Comparison of ENCODE assay signal across 4 cellular contexts in the genomic region with DNA sequence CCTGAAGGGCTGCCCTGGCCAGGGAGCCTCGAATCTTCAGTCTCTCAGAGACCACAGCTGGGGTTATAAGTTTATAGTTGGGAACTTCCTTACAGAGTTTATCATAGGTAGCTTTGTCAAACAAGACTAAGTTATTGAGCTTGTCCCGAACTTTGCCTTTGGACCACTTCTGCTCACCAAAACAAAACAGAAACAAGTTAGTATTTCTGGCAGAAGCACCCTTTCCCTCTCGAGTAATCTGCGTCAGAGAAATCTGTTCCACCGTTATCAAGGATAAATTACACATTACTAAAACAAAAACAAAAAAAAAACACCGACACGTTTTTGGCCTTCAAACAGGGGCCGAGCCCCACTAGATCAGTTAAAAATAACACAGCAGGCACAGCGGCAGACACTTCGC. TPM values are rescaled to one million over a fixed set of nuclear protein-coding genes. Genes with fewer than 3 reads are reported as not detected.
DNase-seq lines count a peak whose midpoint lies in the region; ATAC-seq and TF ChIP-seq lines count a peak whose summit lies in the region.
"Not testable (repeated sequence)": the region's sequence is repeated elsewhere in the genome, so short reads cannot be mapped to it uniquely, and the experiment has no call there.

No MANE protein-coding gene starts in this region.

- POLR2A ChIA-PET in CD4-positive, alpha-beta T cell (lab: Charles Lee) = interaction anchor here (0.6 to 4.9 kb wide), 9 partner anchors 10 to 445 kb away, joined by 3 to 74 read pairs (median 4); partner anchors contain the start of genes ARCN1 and CENATAC

- H3K79me2 ChIP-seq in fibroblast of lung (ENCODE audit: control insufficient read depth, insufficient read depth, low read length) (peaks cover 63% of the 10 kb centered on the region), osteoblast (ENCODE audit: insufficient read depth, low read length) (peaks cover 64% of the 10 kb centered on the region)

- not testable (repeated sequence) for H4K20me1 ChIP-seq in fibroblast of lung (ENCODE audit: control insufficient read depth, extremely low read depth, insufficient read depth, low read length)
- peaks cover 13% of the 10 kb centered on the region for H4K20me1 ChIP-seq in osteoblast (ENCODE audit: insufficient read depth, low read length)

- not testable (repeated sequence) for H2AFZ ChIP-seq in fibroblast of lung (ENCODE audit: low read length)
- peak overlapping the region; percentile 99 for H2AFZ ChIP-seq in osteoblast (ENCODE audit: low read length)

- H3K9me3 Mint-ChIP-seq in CD4-positive, alpha-beta T cell; activated CD4-positive, alpha-beta T cell treated with anti-CD3 and anti-CD28 coated beads, Interleukin-2, amount 10 ng/mL, durations not matched to agents 24 days and 14 days: not testable (repeated sequence)

- peak overlapping the region; percentile 93 for H3K27ac ChIP-seq in CD4-positive, alpha-beta T cell (ENCODE audit: low read depth, low read length)
- H3K27ac ChIP-seq in fibroblast of lung (ENCODE audit: insufficient read depth, low read length) (peak overlapping the region; percentile 84), osteoblast (ENCODE audit: low read depth, low read length) (peak overlapping the region; percentile 87)

- peak overlapping the region; percentile 99 for H3K27ac Mint-ChIP-seq in CD4-positive, alpha-beta T cell
- peak overlapping the region; percentile 99 for H3K27ac Mint-ChIP-seq in activated CD4-positive, alpha-beta T cell treated with anti-CD3 and anti-CD28 coated beads, Interleukin-2, amount 10 ng/mL, durations not matched to agents 24 days and 14 days

- peaks cover 95% of the 10 kb centered on the region for H3K36me3 Mint-ChIP-seq in CD4-positive, alpha-beta T cell (ENCODE audit: low read depth)
- peaks cover 78% of the 10 kb centered on the region for H3K36me3 Mint-ChIP-seq in activated CD4-positive, alpha-beta T cell treated with anti-CD3 and anti-CD28 coated beads, Interleukin-2, amount 10 ng/mL, durations not matched to agents 24 days and 14 days (ENCODE audit: low read depth)

- peaks cover 67% of the 10 kb centered on the region for H3K4me1 Mint-ChIP-seq in CD4-positive, alpha-beta T cell (ENCODE audit: low read depth)
- peaks cover 34% of the 10 kb centered on the region for H3K4me1 Mint-ChIP-seq in activated CD4-positive, alpha-beta T cell treated with anti-CD3 and anti-CD28 coated beads, Interleukin-2, amount 10 ng/mL, durations not matched to agents 24 days and 14 days

- peak overlapping the region; percentile 100 for H3K4me3 Mint-ChIP-seq in CD4-positive, alpha-beta T cell
- peak overlapping the region; percentile 100 for H3K4me3 Mint-ChIP-seq in activated CD4-positive, alpha-beta T cell treated with anti-CD3 and anti-CD28 coated beads, Interleukin-2, amount 10 ng/mL, durations not matched to agents 24 days and 14 days

- not testable (repeated sequence) for H3K27me3 Mint-ChIP-seq in CD4-positive, alpha-beta T cell; activated CD4-positive, alpha-beta T cell treated with anti-CD3 and anti-CD28 coated beads, Interleukin-2, amount 10 ng/mL, durations not matched to agents 24 days and 14 days

- intact Hi-C loops in CD4-positive, alpha-beta T cell (cut with DNase I, micrococcal nuclease) = loop anchor here in 1 of 2 experiments (5.0 kb wide), 1 partner anchor 180 kb away; no protein-coding TSS in a partner anchor
- intact Hi-C loops in activated CD4-positive, alpha-beta T cell treated with anti-CD3 and anti-CD28 coated beads, Interleukin-2, amount 10 ng/mL, durations not matched to agents 24 days and 14 days (cut with micrococcal nuclease) = loop anchor here (5.0 kb wide), 2 partner anchors 90 to 225 kb away; partner anchors contain the start of genes BCL9L and DDX6

- H3K4me2 ChIP-seq in fibroblast of lung (ENCODE audit: extremely low read depth, insufficient read depth, low read length) (peak overlapping the region; percentile 74), osteoblast (ENCODE audit: insufficient read depth, low read length) (peak overlapping the region; percentile 89)

- DNase-seq in CD4-positive, alpha-beta T cell; activated CD4-positive, alpha-beta T cell treated with anti-CD3 and anti-CD28 coated beads, Interleukin-2, amount 10 ng/mL, durations not matched to agents 24 days and 14 days; fibroblast of lung (ENCODE audit: low read depth in 2 of 2); osteoblast (ENCODE audit: insufficient read length, low spot score, missing footprints): not testable (repeated sequence)

- not testable (repeated sequence) for TF ChIP-seq CTCF in CD4-positive, alpha-beta T cell (IDR thresholded peaks at IDR 0.05); fibroblast of lung (conservative IDR thresholded peaks at IDR 0.05 in 1 of 2, IDR thresholded peaks at IDR 0.05 in 1 of 2; ENCODE audit: low read depth in 1 of 2, low read length in 2 of 2); osteoblast (IDR thresholded peaks at IDR 0.05; ENCODE audit: extremely low read depth, low read depth, low read length)

- H3K36me3 ChIP-seq in fibroblast of lung (ENCODE audit: control insufficient read depth, insufficient read depth, low read length) = peaks cover 11% of the 10 kb centered on the region
- H3K36me3 ChIP-seq in osteoblast (ENCODE audit: insufficient read depth, low read length) = peaks cover 52% of the 10 kb centered on the region

- not testable (repeated sequence) for H3K27me3 ChIP-seq in CD4-positive, alpha-beta T cell (ENCODE audit: control insufficient read depth, insufficient read depth, low read length); fibroblast of lung (ENCODE audit: control insufficient read depth, insufficient read depth, low read length); osteoblast (ENCODE audit: insufficient read depth, low read length)

- CTCF ChIA-PET in CD4-positive, alpha-beta T cell (lab: Charles Lee) = interaction anchor here (2.3 kb wide), 1 partner anchor 21 kb away, joined by 7 read pairs; no protein-coding TSS in a partner anchor

- not testable (repeated sequence) for H3K4me1 ChIP-seq in fibroblast of lung (ENCODE audit: control insufficient read depth, extremely low read depth, insufficient read depth, low read length)
- H3K4me1 ChIP-seq in osteoblast (ENCODE audit: insufficient read depth, low read length) = peaks cover 21% of the 10 kb centered on the region

- not testable (repeated sequence) for H3K9me3 ChIP-seq in CD4-positive, alpha-beta T cell (ENCODE audit: control insufficient read depth, low read length); fibroblast of lung (ENCODE audit: control insufficient read depth, insufficient read depth, low read depth, low read length); osteoblast (ENCODE audit: low read depth, low read length)

- peak overlapping the region; percentile 51 to 98 (median 94) for H3K4me3 ChIP-seq in fibroblast of lung (replicated peaks in 1 of 4; ENCODE audit: control extremely low read depth in 1 of 4, insufficient read depth in 1 of 4, low read depth in 3 of 4, low read length in 4 of 4)
- H3K4me3 ChIP-seq in osteoblast (ENCODE audit: insufficient read depth, low read length) = peak overlapping the region; percentile 99

- peak overlapping the region; percentile 70 for H3K9ac ChIP-seq in fibroblast of lung (ENCODE audit: insufficient read depth, low read length)

- ATAC-seq in CD4-positive, alpha-beta T cell (ENCODE audit: poor library complexity) = not testable (repeated sequence)

RNA-seq across cellular contexts. Expression of gene RPS25, which starts 0.8 kb away (rescaled TPM):
- 1,000 to 10,000 TPM; 2,261 to 2,296 TPM for total RNA-seq in CD4-positive, alpha-beta T cell
- 1,641 and 1,650 TPM in 2 replicates for total RNA-seq in activated CD4-positive, alpha-beta T cell treated with anti-CD3 and anti-CD28 coated beads, Interleukin-2, amount 10 ng/mL, durations not matched to agents 24 days and 14 days
- total RNA-seq in fibroblast of lung (525 and 1,335 TPM in 2 replicates), osteoblast (1,078 and 1,259 TPM in 2 replicates)
- polyA plus RNA-seq in fibroblast of lung = 2,775 and 2,854 TPM in 2 replicates
- 894 and 1,124 TPM in 2 replicates for polyA plus RNA-seq in fibroblast of lung (2012)
- 8.4 and 18.4 TPM in 2 replicates for polyA minus RNA-seq in fibroblast of lung (ENCODE audit: low replicate concordance)

RNA-seq across cellular contexts. Expression of gene TRAPPC4, which starts 1.2 kb away (rescaled TPM):
- total RNA-seq in CD4-positive, alpha-beta T cell = 100 to 1,000 TPM; 101 to 106 TPM
- 141 and 151 TPM in 2 replicates for total RNA-seq in activated CD4-positive, alpha-beta T cell treated with anti-CD3 and anti-CD28 coated beads, Interleukin-2, amount 10 ng/mL, durations not matched to agents 24 days and 14 days
- total RNA-seq in fibroblast of lung (60.6 and 74.7 TPM in 2 replicates), osteoblast (42.3 and 48.0 TPM in 2 replicates)
- polyA plus RNA-seq in fibroblast of lung = 109 and 207 TPM in 2 replicates
- 83.0 and 142 TPM in 2 replicates for polyA plus RNA-seq in fibroblast of lung (2012)
- polyA minus RNA-seq in fibroblast of lung (ENCODE audit: low replicate concordance) = 73.0 and 116 TPM in 2 replicates

RNA-seq across cellular contexts. Expression of gene SLC37A4, which starts 13.3 kb away (rescaled TPM):
- 1 to 10 TPM; 5.2 to 6.6 TPM for total RNA-seq in CD4-positive, alpha-beta T cell
- total RNA-seq in activated CD4-positive, alpha-beta T cell treated with anti-CD3 and anti-CD28 coated beads, Interleukin-2, amount 10 ng/mL, durations not matched to agents 24 days and 14 days = 28.8 and 31.6 TPM in 2 replicates
- 10.0 and 10.1 TPM in 2 replicates for total RNA-seq in fibroblast of lung
- polyA plus RNA-seq in fibroblast of lung = 12.6 and 14.4 TPM in 2 replicates
- polyA plus RNA-seq in fibroblast of lung (2012) = 6.9 and 11.2 TPM in 2 replicates
- 16.5 and 33.4 TPM in 2 replicates for polyA minus RNA-seq in fibroblast of lung (ENCODE audit: low replicate concordance)
- 13.0 and 14.8 TPM in 2 replicates for total RNA-seq in osteoblast

RNA-seq across cellular contexts. Expression of gene CENATAC, which starts 19.4 kb away (rescaled TPM):
- 100 to 1,000 TPM; 121 to 122 TPM for total RNA-seq in CD4-positive, alpha-beta T cell
- 46.3 and 47.1 TPM in 2 replicates for total RNA-seq in activated CD4-positive, alpha-beta T cell treated with anti-CD3 and anti-CD28 coated beads, Interleukin-2, amount 10 ng/mL, durations not matched to agents 24 days and 14 days
- 15.2 and 21.5 TPM in 2 replicates for total RNA-seq in fibroblast of lung
- 10.1 and 11.0 TPM in 2 replicates for polyA plus RNA-seq in fibroblast of lung
- polyA plus RNA-seq in fibroblast of lung (2012) = 6.5 and 6.6 TPM in 2 replicates
- 0.56 and 4.7 TPM in 2 replicates for polyA minus RNA-seq in fibroblast of lung (ENCODE audit: low replicate concordance)
- total RNA-seq in osteoblast = 37.6 and 37.7 TPM in 2 replicates

RNA-seq across cellular contexts. Expression of gene HYOU1, which starts 39.6 kb away (rescaled TPM):
- 10 to 100 TPM; 76.5 to 81.4 TPM for total RNA-seq in CD4-positive, alpha-beta T cell
- 193 and 203 TPM in 2 replicates for total RNA-seq in activated CD4-positive, alpha-beta T cell treated with anti-CD3 and anti-CD28 coated beads, Interleukin-2, amount 10 ng/mL, durations not matched to agents 24 days and 14 days
- total RNA-seq in fibroblast of lung (73.7 and 77.3 TPM in 2 replicates), osteoblast (94.9 and 117 TPM in 2 replicates)
- polyA plus RNA-seq in fibroblast of lung = 85.6 and 116 TPM in 2 replicates
- polyA plus RNA-seq in fibroblast of lung (2012) = 65.1 and 73.4 TPM in 2 replicates
- polyA minus RNA-seq in fibroblast of lung (ENCODE audit: low replicate concordance) = 242 and 296 TPM in 2 replicates
